Comparison of ENCODE assay signal across 9 cellular contexts in the genomic region with DNA sequence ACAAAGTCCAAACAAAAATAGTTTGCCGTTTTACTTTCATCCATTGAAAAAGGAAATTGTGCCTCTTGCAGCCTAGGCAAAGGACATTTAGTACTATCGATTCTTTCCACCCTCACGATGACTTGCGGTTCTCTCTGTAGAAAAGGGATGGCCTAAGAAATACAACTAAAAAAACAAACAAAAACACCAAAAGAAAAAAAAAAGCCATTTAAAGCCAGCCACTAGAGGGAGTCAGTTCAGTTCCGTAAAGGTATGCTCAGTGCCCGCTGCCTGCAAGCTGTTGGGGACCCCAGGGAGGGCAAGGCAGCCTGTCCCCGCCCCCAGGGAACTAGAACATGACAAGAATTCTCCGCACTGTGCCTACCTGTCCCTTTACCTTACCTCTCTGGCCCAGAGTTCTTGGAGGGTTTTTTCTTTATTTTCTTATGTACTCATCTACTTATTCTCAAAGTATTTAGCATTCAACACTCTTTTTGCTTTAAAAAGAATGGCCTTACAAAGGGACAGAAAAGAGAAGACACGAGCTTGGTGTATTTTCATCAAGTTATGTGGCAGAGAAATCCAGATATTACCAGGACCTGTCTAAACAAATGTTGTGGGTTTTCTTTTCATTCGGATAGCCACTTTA. TPM values are rescaled to one million over a fixed set of nuclear protein-coding genes. Genes with fewer than 3 reads are reported as not detected.
A peak's percentile ranks its signal among the peaks of the same experiment; 100 is the strongest.
DNase-seq lines count a peak whose midpoint lies in the region; ATAC-seq, FAIRE-seq and TF ChIP-seq lines count a peak whose summit lies in the region.
"Had no signal": no experiment of that assay in that cellular context is flagged by ENCODE, and none has a peak within 500 bp of the region (broad histone marks: within the 10 kb centered on the region; RNA-seq: fewer than 3 reads in every experiment).

No MANE protein-coding gene starts in this region.

- H3K36me3 ChIP-seq in RWPE2 (ENCODE audit: low read depth) = peaks cover 13% of the 10 kb centered on the region
- H3K36me3 ChIP-seq in astrocyte (ENCODE audit: insufficient read depth, low read length) = no peaks in the 10 kb centered on the region

- H3K27ac ChIP-seq in RWPE2 (ENCODE audit: poor library complexity, severe bottlenecking) = peak overlapping the region; percentile 8
- H3K27ac ChIP-seq in astrocyte (ENCODE audit: low read depth, low read length) = no peak overlapping the region

- no peak for FAIRE-seq in astrocyte (lab: Jason Lieb, UNC)
- FAIRE-seq: A204.1 had no signal

- no peaks in the 10 kb centered on the region for H3K9me3 ChIP-seq in RWPE2 (ENCODE audit: severe bottlenecking)
- H3K9me3 ChIP-seq in astrocyte (ENCODE audit: insufficient read depth, low read depth, low read length) = no peaks in the 10 kb centered on the region

- peak overlapping the region; percentile 43 for H3K27ac Mint-ChIP-seq in astrocyte (ENCODE audit: unreplicated experiment)

- H3K4me3 ChIP-seq in RWPE2 (ENCODE audit: severe bottlenecking) (no peak overlapping the region), astrocyte (ENCODE audit: insufficient read depth, low read depth, low read length) (no peak overlapping the region)

- no peak overlapping the region for H3K4me3 Mint-ChIP-seq in astrocyte (ENCODE audit: unreplicated experiment)

- H3K4me2 ChIP-seq in astrocyte (ENCODE audit: low read length) = peak overlapping the region; percentile 56

- no peak overlapping the region for H3K9ac ChIP-seq in astrocyte (ENCODE audit: low read length)

- peaks cover 31% of the 10 kb centered on the region for H3K4me1 Mint-ChIP-seq in astrocyte (ENCODE audit: low read depth, unreplicated experiment)

- no peaks in the 10 kb centered on the region for H4K20me1 ChIP-seq in astrocyte (ENCODE audit: insufficient read depth, low read length)

- TF ChIP-seq CTCF in RWPE2 (IDR thresholded peaks at IDR 0.05; ENCODE audit: poor library complexity, severe bottlenecking) (peak; percentile 99), astrocyte (IDR thresholded peaks at IDR 0.05; ENCODE audit: insufficient read depth, low read depth, low read length) (peak; percentile 77)

- no peaks in the 10 kb centered on the region for H3K36me3 Mint-ChIP-seq in astrocyte (ENCODE audit: low read depth, unreplicated experiment)

- H3K9me3 Mint-ChIP-seq in astrocyte (ENCODE audit: unreplicated experiment) = no peaks in the 10 kb centered on the region

- DNase-seq in DMS 273 (lab: John Stamatoyannopoulos, UW; ENCODE audit: unreplicated experiment) (peak; percentile 56), DMS 273 treated with DMSO at 0.1 percent for 48 hours (lab: John Stamatoyannopoulos, UW) (no peak), RWPE2 (ENCODE audit: low spot score) (no peak), astrocyte (ENCODE audit: low read depth) (peak; percentile 33), iPS-NIHi11 (ENCODE audit: low spot score) (peak; percentile 84)
- DNase-seq in stimulated activated CD4-positive, alpha-beta T cell treated with anti-CD3 and anti-CD28 coated beads, Interleukin-4, amount 100 ng/mL, for 1 hour = peak; percentile 27

- H3K27me3 Mint-ChIP-seq in astrocyte (ENCODE audit: low read depth, unreplicated experiment) = no peaks in the 10 kb centered on the region

- H3K27me3 ChIP-seq in RWPE2 (ENCODE audit: insufficient read depth, poor library complexity, severe bottlenecking) (no peaks in the 10 kb centered on the region), astrocyte (ENCODE audit: insufficient read depth, low read length) (no peaks in the 10 kb centered on the region)

- peaks cover 6% of the 10 kb centered on the region for H3K4me1 ChIP-seq in RWPE2 (ENCODE audit: insufficient read depth, poor library complexity, severe bottlenecking)
- peaks cover 16% of the 10 kb centered on the region for H3K4me1 ChIP-seq in astrocyte (ENCODE audit: insufficient read depth, low read length)

- H2AFZ ChIP-seq in astrocyte (ENCODE audit: low read depth, low read length) = no peak overlapping the region

- no peaks in the 10 kb centered on the region for H3K79me2 ChIP-seq in astrocyte (ENCODE audit: insufficient read depth, low read length)

- peak; percentile 67 for ATAC-seq in HG02981 (IDR thresholded peaks at IDR 0.05; ENCODE audit: unreplicated experiment)
- ATAC-seq in RWPE2 (ENCODE audit: low read depth) = peak; percentile 46; the same call in 2 of the 3 replicates
- no peak for ATAC-seq in GM19397 (IDR thresholded peaks at IDR 0.05; ENCODE audit: unreplicated experiment)

RNA-seq across cellular contexts. Expression of a gene that starts 29.9 kb away (rescaled TPM):
- not detected in 2 replicates for total RNA-seq in astrocyte

Comparison
In these comparisons a context has a peak if more than half of its experiments do, and no peak if none do; other contexts are left out.
1. DNase-seq: peak in DMS 273 (single experiment), astrocyte (single experiment), iPS-NIHi11 (single experiment) and stimulated activated CD4-positive, alpha-beta T cell treated with anti-CD3 and anti-CD28 coated beads, Interleukin-4, amount 100 ng/mL, for 1 hour (single experiment); none in DMS 273 treated with DMSO at 0.1 percent for 48 hours (single experiment) and RWPE2 (single experiment).